Comparison of ENCODE assay signal across 19 cellular contexts in genomic region chr22:20141186-20142077, GRCh38. TPM values are rescaled to one million over a fixed set of nuclear protein-coding genes. Genes with fewer than 3 reads are reported as not detected.
A peak's percentile ranks its signal among the peaks of the same experiment; 100 is the strongest.
DNase-seq lines count a peak whose midpoint lies in the region; ATAC-seq and TF ChIP-seq lines count a peak whose summit lies in the region.
"Had no signal": no experiment of that assay in that cellular context is flagged by ENCODE, and none has a peak within 500 bp of the region (broad histone marks: within the 10 kb centered on the region; RNA-seq: fewer than 3 reads in every experiment).

No MANE protein-coding gene starts in this region.

- 51% methylated on average over 3 of the region's 22 CpGs; no CpG with 5 or more reads in 1 of the 2 experiments for WGBS in IMR-90 (ENCODE audit: extremely low coverage in 2 of 2, insufficient read length in 1 of 2), 2 experiments

- ATAC-seq in IMR-90 (ENCODE audit: low read depth) (peak; percentile 89), omental fat pad (ENCODE audit: low FRiP score) (peak; percentile 41), GM21526 (IDR thresholded peaks at IDR 0.05; ENCODE audit: low FRiP score, unreplicated experiment) (no peak), HG03045 (IDR thresholded peaks at IDR 0.05; ENCODE audit: unreplicated experiment) (no peak), GM23338 (no peak)
- ATAC-seq: HepG2 had no signal

- POLR2A ChIA-PET in IMR-90 (lab: Charles Lee; ENCODE audit: unreplicated experiment), result no interaction called here

- peaks cover 7% of the 10 kb centered on the region for H3K27me3 Mint-ChIP-seq in GM23338 (ENCODE audit: insufficient read depth, low read depth, poor library complexity)
- H3K27me3 Mint-ChIP-seq: activated CD4-positive, alpha-beta T cell treated with anti-CD3 and anti-CD28 coated beads, Interleukin-2, amount 10 ng/mL, durations not matched to agents 7 days and 5 days; naive B cell had no signal

- peak overlapping the region; percentile 47; the same call in 1 of the 2 replicates for H3K4me2 ChIP-seq in IMR-90 (ENCODE audit: low read depth, low read length)
- H3K4me2 ChIP-seq in GM23338, result no peak overlapping the region

- H2BK15ac ChIP-seq in IMR-90 (ENCODE audit: low read depth, low read length), result peak overlapping the region; percentile 78; the same call in 1 of the 3 replicates

- peaks cover 4% of the 10 kb centered on the region; the same call in 1 of the 2 replicates for H3K79me2 ChIP-seq in GM23338 (replicated peaks; ENCODE audit: insufficient read depth)

- H2AFZ ChIP-seq in IMR-90 (replicated peaks; ENCODE audit: low read length, poor library complexity) (peak overlapping the region; percentile 58), GM23338 (no peak overlapping the region)

- no peaks in the 10 kb centered on the region for H3K9me2 ChIP-seq in GM23338 (ENCODE audit: insufficient read depth)

- H3K4me3 ChIP-seq in IMR-90 (ENCODE audit: insufficient read depth, low read depth, low read length) (no peak overlapping the region), GM23338 (no peak overlapping the region)
- H3K4me3 ChIP-seq: adrenal gland, HAP-1 had no signal

- intact Hi-C loops in IMR-90 (cut with micrococcal nuclease), result no loop called here

- BruUV-seq in IMR-90 (replicated peaks; lab: Mats Ljungman, UMichigan), result no TSS peak

- peak overlapping the region; percentile 68 for H3K4ac ChIP-seq in IMR-90 (ENCODE audit: low read depth, low read length)

- H4K8ac ChIP-seq in IMR-90 (ENCODE audit: low read depth in 2 of 2, low read length in 2 of 2), result peak overlapping the region in 1 of 2 experiments; percentile 74; a peak in 3 of 4 replicates

- no peaks in the 10 kb centered on the region for H3K4me1 Mint-ChIP-seq in GM23338
- H3K4me1 Mint-ChIP-seq: activated CD4-positive, alpha-beta T cell treated with anti-CD3 and anti-CD28 coated beads, Interleukin-2, amount 10 ng/mL, durations not matched to agents 7 days and 5 days had no signal

- H4K91ac ChIP-seq in IMR-90 (ENCODE audit: insufficient read depth, low read depth, low read length), result peak overlapping the region; percentile 66

- H2BK5ac ChIP-seq in IMR-90 (ENCODE audit: low read depth, low read length, poor library complexity, severe bottlenecking), result peak overlapping the region; percentile 97

- in situ Hi-C loops in IMR-90 (cut with MboI; ENCODE audit: low sequenced_read_pairs), result no loop called here

- H2AK5ac ChIP-seq in IMR-90 (ENCODE audit: low read depth, low read length), result peak overlapping the region; percentile 95

- H3K9me3 ChIP-seq in IMR-90 (ENCODE audit: control insufficient read depth, insufficient read depth, low read length), result no peaks in the 10 kb centered on the region
- H3K9me3 ChIP-seq: adrenal gland, HAP-1 had no signal

- CTCF ChIA-PET in IMR-90 (lab: Yijun Ruan, JAX), result no interaction called here

- peaks cover 46% of the 10 kb centered on the region for H4K20me1 ChIP-seq in IMR-90 (ENCODE audit: insufficient read depth, low read length)
- H4K20me1 ChIP-seq in GM23338 (replicated peaks; ENCODE audit: insufficient read depth), result no peaks in the 10 kb centered on the region; the same call in 1 of the 2 replicates

- no peaks in the 10 kb centered on the region for H3F3A ChIP-seq in GM23338 (replicated peaks; ENCODE audit: low read depth)

- peak overlapping the region; percentile 87 for H2AK9ac ChIP-seq in IMR-90 (replicated peaks; ENCODE audit: low read depth, low read length, poor library complexity)

- peak overlapping the region; percentile 75 for H3K23ac ChIP-seq in IMR-90 (ENCODE audit: low read depth, low read length)

- no peak overlapping the region; the same call in 1 of the 2 replicates for H3K9ac ChIP-seq in IMR-90 (ENCODE audit: low read depth, low read length)

- dilution Hi-C loops in IMR-90 (cut with HindIII; ENCODE audit: low sequenced_read_pairs, unreplicated experiment), result no loop called here

- H3K4me3 Mint-ChIP-seq in GM23338, result no peak overlapping the region
- H3K4me3 Mint-ChIP-seq: activated CD4-positive, alpha-beta T cell treated with anti-CD3 and anti-CD28 coated beads, Interleukin-2, amount 10 ng/mL, durations not matched to agents 7 days and 5 days; naive B cell had no signal

- H4K5ac ChIP-seq in IMR-90 (ENCODE audit: low read depth, low read length), result peak overlapping the region; percentile 87; the same call in 1 of the 2 replicates

- H2BK20ac ChIP-seq in IMR-90 (ENCODE audit: low read depth, low read length), result peak overlapping the region; percentile 46

- H3K4me1 ChIP-seq in IMR-90 (ENCODE audit: control insufficient read depth, insufficient read depth, low read length) (peaks cover 22% of the 10 kb centered on the region), GM23338 (ENCODE audit: insufficient read depth) (no peaks in the 10 kb centered on the region)
- H3K4me1 ChIP-seq: HAP-1 had no signal

- H3K27ac ChIP-seq in IMR-90 (ENCODE audit: insufficient read depth, low read length) (peak overlapping the region; percentile 88), GM23338 (ENCODE audit: low read depth) (no peak overlapping the region)
- H3K27ac ChIP-seq: adrenal gland had no signal

- H3K9me1 ChIP-seq in IMR-90 (ENCODE audit: insufficient read depth, low read length), result peaks cover 15% of the 10 kb centered on the region

- TF ChIP-seq POLR2A in IMR-90 (IDR thresholded peaks at IDR 0.05; ENCODE audit: low read depth, low read length), result no peak

- no peak for TF ChIP-seq CTCF in IMR-90 (conservative IDR thresholded peaks at IDR 0.05; ENCODE audit: low read depth, low read length)
- TF ChIP-seq CTCF in omental fat pad (IDR thresholded peaks at IDR 0.05), result no peak
- no peak for TF ChIP-seq CTCF in GM23338 (conservative IDR thresholded peaks at IDR 0.05; ENCODE audit: low read depth in 2 of 2)

- DNase-seq in AG20443 (ENCODE audit: low spot score), result peak; percentile 71
- DNase-seq in IMR-90, result peak; percentile 82
- peak; percentile 53 for DNase-seq in dedifferentiated amniotic fluid mesenchymal stem cell (ENCODE audit: extremely low spot score)
- DNase-seq in omental fat pad (ENCODE audit: low spot score), result no peak
- no peak for DNase-seq in NCI-H1092 treated with DMSO at 0.1 percent for 48 hours (lab: John Stamatoyannopoulos, UW)
- no peak for DNase-seq in GM23338 (ENCODE audit: low spot score)
- DNase-seq: activated CD4-positive, alpha-beta T cell treated with anti-CD3 and anti-CD28 coated beads, Interleukin-2, amount 10 ng/mL, durations not matched to agents 7 days and 5 days; activated T-cell treated with anti-CD3 and anti-CD28 coated beads, Interleukin-2, amount 50 U/mL, for 48 hours; adrenal gland; kidney; naive B cell; NCI-H1436; retina; stimulated activated naive CD4-positive, alpha-beta T cell; T-helper 2 cell had no signal

- no peaks in the 10 kb centered on the region for H3K9me3 Mint-ChIP-seq in GM23338
- H3K9me3 Mint-ChIP-seq: activated CD4-positive, alpha-beta T cell treated with anti-CD3 and anti-CD28 coated beads, Interleukin-2, amount 10 ng/mL, durations not matched to agents 7 days and 5 days; naive B cell had no signal

- H3K27me3 ChIP-seq in IMR-90 (ENCODE audit: control insufficient read depth, insufficient read depth, low read length) (no peaks in the 10 kb centered on the region), GM23338 (ENCODE audit: insufficient read depth) (no peaks in the 10 kb centered on the region)
- H3K27me3 ChIP-seq: adrenal gland had no signal

- H2BK120ac ChIP-seq in IMR-90 (ENCODE audit: low read depth, low read length), result peak overlapping the region; percentile 46

- H3K56ac ChIP-seq in IMR-90 (ENCODE audit: extremely low read depth, insufficient read depth, low read length), result 0 out of 2 replicates have a peak overlapping the region, but pooled peaks have one; percentile 21

- H3K18ac ChIP-seq in IMR-90 (ENCODE audit: low read depth, low read length), result peak overlapping the region; percentile 87

- TF ChIP-seq RAD21 in IMR-90 (IDR thresholded peaks at IDR 0.05; ENCODE audit: low read length), result no peak

- peaks cover 17% of the 10 kb centered on the region for H3K36me3 ChIP-seq in IMR-90 (ENCODE audit: control insufficient read depth, insufficient read depth, low read length)
- H3K36me3 ChIP-seq in GM23338 (ENCODE audit: insufficient read depth), result no peaks in the 10 kb centered on the region
- H3K36me3 ChIP-seq: HAP-1 had no signal

- peak overlapping the region; percentile 30 for H3K14ac ChIP-seq in IMR-90 (replicated peaks; ENCODE audit: low read depth, low read length)

- peaks cover 14 to 69% of the 10 kb centered on the region in 2 experiments; a peak in 3 of 4 replicates for H3K79me1 ChIP-seq in IMR-90 (ENCODE audit: low read depth in 1 of 2, low read length in 2 of 2)

- no peak overlapping the region for H3K27ac Mint-ChIP-seq in GM23338
- H3K27ac Mint-ChIP-seq: activated CD4-positive, alpha-beta T cell treated with anti-CD3 and anti-CD28 coated beads, Interleukin-2, amount 10 ng/mL, durations not matched to agents 7 days and 5 days; naive B cell had no signal

- no peaks in the 10 kb centered on the region for H3K36me3 Mint-ChIP-seq in GM23338 (ENCODE audit: low read depth)
- H3K36me3 Mint-ChIP-seq: naive B cell had no signal

RNA-seq across cellular contexts. Expression of gene CCDC188, which starts 9.4 kb away (rescaled TPM):
- total RNA-seq in IMR-90 (2012; rRNA removed) (not detected in 2 replicates), omental fat pad (1 to 10 TPM in 1 of 4 donors, under 1 TPM in 2, not detected in 1; 0.28 to 1.8 (median 0.56) TPM)
- polyA plus RNA-seq in IMR-90 (2012; rRNA removed) (0.10 and 0.32 TPM in 2 replicates), GM23338 (2016; fragmentation: Nextera tagmentation; extraction: Ambion mirVana) (not detected in 2 replicates)
- 0.09 TPM in 1 of 2 replicates, not detected in the other for polyA plus RNA-seq in IMR-90 (2012; cell fraction: cytosol; rRNA removed)
- polyA plus RNA-seq in IMR-90 (2012; cell fraction: nucleus; rRNA removed; ENCODE audit: low replicate concordance), result 1.7 and 4.3 TPM in 2 replicates
- total RNA-seq in GM23338 (2014; rRNA removed; shearing (Covaris generic)), result not detected in 2 replicates
- total RNA-seq: HepG2 had no signal
- polyA plus RNA-seq: HepG2 had no signal

RNA-seq across cellular contexts. Expression of gene ZDHHC8, which starts 9.8 kb away (rescaled TPM):
- total RNA-seq in IMR-90 (2012; rRNA removed) (2.5 and 4.4 TPM in 2 replicates), omental fat pad (10 to 100 TPM in 3 of 4 donors, 1 to 10 TPM in 1; 9.5 to 23.3 (median 16.4) TPM)
- polyA plus RNA-seq in IMR-90 (2012; rRNA removed) (72.6 and 75.6 TPM in 2 replicates), GM23338 (2016; fragmentation: Nextera tagmentation; extraction: Ambion mirVana) (13.7 and 22.1 TPM in 2 replicates)
- polyA plus RNA-seq in IMR-90 (2012; cell fraction: cytosol; rRNA removed), result 49.9 and 121 TPM in 2 replicates
- 275 and 805 TPM in 2 replicates for polyA plus RNA-seq in IMR-90 (2012; cell fraction: nucleus; rRNA removed; ENCODE audit: low replicate concordance)
- 26.1 and 47.6 TPM in 2 replicates for total RNA-seq in GM23338 (2014; rRNA removed; shearing (Covaris generic))

RNA-seq across cellular contexts. Expression of gene TRMT2A, which starts 24.4 kb away (rescaled TPM):
- total RNA-seq in IMR-90 (2012; rRNA removed), result 12.8 and 22.0 TPM in 2 replicates
- 39.1 and 46.4 TPM in 2 replicates for polyA plus RNA-seq in IMR-90 (2012; rRNA removed)
- polyA plus RNA-seq in IMR-90 (2012; cell fraction: cytosol; rRNA removed), result 17.4 and 20.9 TPM in 2 replicates
- polyA plus RNA-seq in IMR-90 (2012; cell fraction: nucleus; rRNA removed; ENCODE audit: low replicate concordance), result 229 and 533 TPM in 2 replicates
- total RNA-seq in omental fat pad, result 10 to 100 TPM; 32.4 to 58.5 (median 49.0) TPM
- 56.4 and 61.3 TPM in 2 replicates for total RNA-seq in GM23338 (2014; rRNA removed; shearing (Covaris generic))
- polyA plus RNA-seq in GM23338 (2016; fragmentation: Nextera tagmentation; extraction: Ambion mirVana), result 41.3 and 42.9 TPM in 2 replicates

RNA-seq across cellular contexts. Expression of gene RANBP1, which starts 25.5 kb away (rescaled TPM):
- total RNA-seq in IMR-90 (2012; rRNA removed) (173 and 271 TPM in 2 replicates), omental fat pad (100 to 1,000 TPM; 146 to 285 (median 159) TPM)
- polyA plus RNA-seq in IMR-90 (2012; rRNA removed) (376 and 419 TPM in 2 replicates), GM23338 (2016; fragmentation: Nextera tagmentation; extraction: Ambion mirVana) (988 and 1,014 TPM in 2 replicates)
- polyA plus RNA-seq in IMR-90 (2012; cell fraction: cytosol; rRNA removed), result 171 and 509 TPM in 2 replicates
- 88.9 and 183 TPM in 2 replicates for polyA plus RNA-seq in IMR-90 (2012; cell fraction: nucleus; rRNA removed; ENCODE audit: low replicate concordance)
- total RNA-seq in GM23338 (2014; rRNA removed; shearing (Covaris generic)), result 987 and 1,206 TPM in 2 replicates

Comparison
In these comparisons a context has a peak if more than half of its experiments do, and no peak if none do; other contexts are left out.
1. DNase-seq: peak in AG20443 (single experiment), IMR-90 (single experiment) and dedifferentiated amniotic fluid mesenchymal stem cell (single experiment); none in omental fat pad (single experiment), NCI-H1092 treated with DMSO at 0.1 percent for 48 hours (single experiment) and GM23338 (single experiment).
2. ATAC-seq: peak in IMR-90 (single experiment) and omental fat pad (single experiment); none in GM21526 (single experiment), HG03045 (single experiment) and GM23338 (single experiment).